Comparison of ENCODE assay signal across 1 cellular context in the genomic region with DNA sequence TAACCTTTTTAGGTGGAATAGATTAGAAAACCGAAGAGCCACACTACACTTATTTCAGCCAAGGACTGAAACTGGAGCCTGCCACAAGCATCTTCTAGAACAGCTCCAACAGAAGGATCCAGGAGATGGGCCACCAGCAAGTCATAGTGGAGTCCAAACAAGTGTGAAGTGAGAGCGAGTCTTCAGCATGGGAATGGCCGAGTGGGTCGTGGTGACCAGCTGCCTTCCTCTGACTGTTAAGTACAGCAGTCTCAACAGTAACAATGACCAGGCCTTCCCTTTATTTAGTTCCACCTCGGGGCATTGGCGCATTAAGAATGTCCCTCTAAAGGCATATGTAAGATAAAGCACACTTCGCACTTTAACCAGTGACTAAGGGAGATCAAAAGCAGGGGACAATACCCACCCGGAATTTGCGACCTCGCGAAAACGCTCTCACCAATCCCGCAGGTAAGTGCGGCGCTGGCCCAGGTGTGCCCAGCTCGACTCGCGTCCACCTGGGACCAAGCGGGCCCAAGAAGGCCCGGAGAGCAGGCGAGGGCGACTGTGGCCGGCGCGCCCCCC.
TF ChIP-seq lines count a peak whose summit lies in the region.

No MANE protein-coding gene starts in this region.

TF ChIP-seq in neural cell, 6 proteins besides CTCF, POLR2A, EP300 and RAD21 (continued from another document):
- TF ChIP-seq, protein P1, sequence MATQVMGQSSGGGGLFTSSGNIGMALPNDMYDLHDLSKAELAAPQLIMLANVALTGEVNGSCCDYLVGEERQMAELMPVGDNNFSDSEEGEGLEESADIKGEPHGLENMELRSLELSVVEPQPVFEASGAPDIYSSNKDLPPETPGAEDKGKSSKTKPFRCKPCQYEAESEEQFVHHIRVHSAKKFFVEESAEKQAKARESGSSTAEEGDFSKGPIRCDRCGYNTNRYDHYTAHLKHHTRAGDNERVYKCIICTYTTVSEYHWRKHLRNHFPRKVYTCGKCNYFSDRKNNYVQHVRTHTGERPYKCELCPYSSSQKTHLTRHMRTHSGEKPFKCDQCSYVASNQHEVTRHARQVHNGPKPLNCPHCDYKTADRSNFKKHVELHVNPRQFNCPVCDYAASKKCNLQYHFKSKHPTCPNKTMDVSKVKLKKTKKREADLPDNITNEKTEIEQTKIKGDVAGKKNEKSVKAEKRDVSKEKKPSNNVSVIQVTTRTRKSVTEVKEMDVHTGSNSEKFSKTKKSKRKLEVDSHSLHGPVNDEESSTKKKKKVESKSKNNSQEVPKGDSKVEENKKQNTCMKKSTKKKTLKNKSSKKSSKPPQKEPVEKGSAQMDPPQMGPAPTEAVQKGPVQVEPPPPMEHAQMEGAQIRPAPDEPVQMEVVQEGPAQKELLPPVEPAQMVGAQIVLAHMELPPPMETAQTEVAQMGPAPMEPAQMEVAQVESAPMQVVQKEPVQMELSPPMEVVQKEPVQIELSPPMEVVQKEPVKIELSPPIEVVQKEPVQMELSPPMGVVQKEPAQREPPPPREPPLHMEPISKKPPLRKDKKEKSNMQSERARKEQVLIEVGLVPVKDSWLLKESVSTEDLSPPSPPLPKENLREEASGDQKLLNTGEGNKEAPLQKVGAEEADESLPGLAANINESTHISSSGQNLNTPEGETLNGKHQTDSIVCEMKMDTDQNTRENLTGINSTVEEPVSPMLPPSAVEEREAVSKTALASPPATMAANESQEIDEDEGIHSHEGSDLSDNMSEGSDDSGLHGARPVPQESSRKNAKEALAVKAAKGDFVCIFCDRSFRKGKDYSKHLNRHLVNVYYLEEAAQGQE (IDR thresholded peaks at IDR 0.05; ENCODE audit: borderline replicate concordance) = no peak
- TF ChIP-seq MXI1 (conservative IDR thresholded peaks at IDR 0.05; ENCODE audit: poor library complexity, severe bottlenecking) (no peak), TAF1 (IDR thresholded peaks at IDR 0.05; ENCODE audit: low read depth) (no peak), POLR2AphosphoS5 (IDR thresholded peaks at IDR 0.05) (no peak)
